2 cellular contexts compared by ENCODE assay signal in the genomic region with DNA sequence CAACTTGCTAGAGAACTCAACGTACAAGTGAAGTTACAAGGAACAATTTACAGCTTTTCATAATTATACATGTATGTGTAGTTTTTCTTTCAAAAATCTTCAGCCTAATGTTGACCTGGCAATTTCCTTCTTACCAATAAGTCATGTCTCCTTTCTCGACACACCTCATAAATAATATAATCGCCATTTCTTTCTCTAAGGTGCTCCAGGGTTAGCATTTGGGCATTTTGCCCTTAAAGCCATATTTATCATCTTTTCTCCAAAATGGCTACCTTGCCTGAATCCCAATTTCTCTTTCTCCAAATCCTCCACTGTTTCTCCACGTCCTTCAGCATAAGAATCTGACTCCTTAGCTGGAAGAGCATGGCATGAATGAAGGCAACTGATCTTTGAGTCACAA.
TF ChIP-seq lines count a peak whose summit lies in the region.

No MANE protein-coding gene starts in this region.

TF ChIP-seq in A549, 52 proteins besides CTCF, POLR2A, EP300 and RAD21 (continued from another document):
- TF ChIP-seq, protein P1, sequence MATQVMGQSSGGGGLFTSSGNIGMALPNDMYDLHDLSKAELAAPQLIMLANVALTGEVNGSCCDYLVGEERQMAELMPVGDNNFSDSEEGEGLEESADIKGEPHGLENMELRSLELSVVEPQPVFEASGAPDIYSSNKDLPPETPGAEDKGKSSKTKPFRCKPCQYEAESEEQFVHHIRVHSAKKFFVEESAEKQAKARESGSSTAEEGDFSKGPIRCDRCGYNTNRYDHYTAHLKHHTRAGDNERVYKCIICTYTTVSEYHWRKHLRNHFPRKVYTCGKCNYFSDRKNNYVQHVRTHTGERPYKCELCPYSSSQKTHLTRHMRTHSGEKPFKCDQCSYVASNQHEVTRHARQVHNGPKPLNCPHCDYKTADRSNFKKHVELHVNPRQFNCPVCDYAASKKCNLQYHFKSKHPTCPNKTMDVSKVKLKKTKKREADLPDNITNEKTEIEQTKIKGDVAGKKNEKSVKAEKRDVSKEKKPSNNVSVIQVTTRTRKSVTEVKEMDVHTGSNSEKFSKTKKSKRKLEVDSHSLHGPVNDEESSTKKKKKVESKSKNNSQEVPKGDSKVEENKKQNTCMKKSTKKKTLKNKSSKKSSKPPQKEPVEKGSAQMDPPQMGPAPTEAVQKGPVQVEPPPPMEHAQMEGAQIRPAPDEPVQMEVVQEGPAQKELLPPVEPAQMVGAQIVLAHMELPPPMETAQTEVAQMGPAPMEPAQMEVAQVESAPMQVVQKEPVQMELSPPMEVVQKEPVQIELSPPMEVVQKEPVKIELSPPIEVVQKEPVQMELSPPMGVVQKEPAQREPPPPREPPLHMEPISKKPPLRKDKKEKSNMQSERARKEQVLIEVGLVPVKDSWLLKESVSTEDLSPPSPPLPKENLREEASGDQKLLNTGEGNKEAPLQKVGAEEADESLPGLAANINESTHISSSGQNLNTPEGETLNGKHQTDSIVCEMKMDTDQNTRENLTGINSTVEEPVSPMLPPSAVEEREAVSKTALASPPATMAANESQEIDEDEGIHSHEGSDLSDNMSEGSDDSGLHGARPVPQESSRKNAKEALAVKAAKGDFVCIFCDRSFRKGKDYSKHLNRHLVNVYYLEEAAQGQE (IDR thresholded peaks at IDR 0.05): no peak
- TF ChIP-seq RCOR1 (IDR thresholded peaks at IDR 0.05; ENCODE audit: low read depth, low read length) (no peak), JUN (IDR thresholded peaks at IDR 0.05) (no peak), TP53 (CRISPR knock-in tag; IDR thresholded peaks at IDR 0.05) (no peak), ZNF302 (CRISPR knock-in tag; IDR thresholded peaks at IDR 0.05) (no peak), KDM5A (IDR thresholded peaks at IDR 0.05) (no peak), HOXB13 (CRISPR knock-in tag; IDR thresholded peaks at IDR 0.05; ENCODE audit: low read depth) (no peak), SREBF2 (IDR thresholded peaks at IDR 0.05) (no peak), FOSL2 (IDR thresholded peaks at IDR 0.05) (no peak), FOSL2 (CRISPR knock-in tag; IDR thresholded peaks at IDR 0.05) (no peak), FOXS1 (CRISPR knock-in tag; IDR thresholded peaks at IDR 0.05) (no peak), ESRRA (IDR thresholded peaks at IDR 0.05; ENCODE audit: borderline replicate concordance, low read length) (no peak), MAFK (IDR thresholded peaks at IDR 0.05; ENCODE audit: partially characterized antibody) (no peak)
- TF ChIP-seq, protein P2, sequence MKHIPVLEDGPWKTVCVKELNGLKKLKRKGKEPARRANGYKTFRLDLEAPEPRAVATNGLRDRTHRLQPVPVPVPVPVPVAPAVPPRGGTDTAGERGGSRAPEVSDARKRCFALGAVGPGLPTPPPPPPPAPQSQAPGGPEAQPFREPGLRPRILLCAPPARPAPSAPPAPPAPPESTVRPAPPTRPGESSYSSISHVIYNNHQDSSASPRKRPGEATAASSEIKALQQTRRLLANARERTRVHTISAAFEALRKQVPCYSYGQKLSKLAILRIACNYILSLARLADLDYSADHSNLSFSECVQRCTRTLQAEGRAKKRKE (CRISPR knock-in tag; IDR thresholded peaks at IDR 0.05; ENCODE audit: low read depth): no peak

TF ChIP-seq in HCT116, 20 proteins besides CTCF, POLR2A, EP300 and RAD21 (continued from another document):
- TF ChIP-seq, protein P3, sequence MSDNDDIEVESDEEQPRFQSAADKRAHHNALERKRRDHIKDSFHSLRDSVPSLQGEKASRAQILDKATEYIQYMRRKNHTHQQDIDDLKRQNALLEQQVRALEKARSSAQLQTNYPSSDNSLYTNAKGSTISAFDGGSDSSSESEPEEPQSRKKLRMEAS (IDR thresholded peaks at IDR 0.05): no peak
- TF ChIP-seq YY1 (IDR thresholded peaks at IDR 0.05; ENCODE audit: extremely low read depth, insufficient replicate concordance, low read depth, low read length) (no peak), FOSL1 (IDR thresholded peaks at IDR 0.05; ENCODE audit: low read depth) (no peak), ZFX (IDR thresholded peaks at IDR 0.05) (no peak), JUND (IDR thresholded peaks at IDR 0.05) (no peak)
- TF ChIP-seq, protein P4, sequence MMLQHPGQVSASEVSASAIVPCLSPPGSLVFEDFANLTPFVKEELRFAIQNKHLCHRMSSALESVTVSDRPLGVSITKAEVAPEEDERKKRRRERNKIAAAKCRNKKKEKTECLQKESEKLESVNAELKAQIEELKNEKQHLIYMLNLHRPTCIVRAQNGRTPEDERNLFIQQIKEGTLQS (IDR thresholded peaks at IDR 0.05): no peak
